Comparison of ENCODE assay signal across 1 cellular context in genomic region chr3:23258110-23258509, GRCh38.
A peak's percentile ranks its signal among the peaks of the same experiment; 100 is the strongest.
TF ChIP-seq lines count a peak whose summit lies in the region.

No MANE protein-coding gene starts in this region.

TF ChIP-seq in IMR-90, 13 proteins besides CTCF, POLR2A, EP300 and RAD21:
- TF ChIP-seq, protein P1, sequence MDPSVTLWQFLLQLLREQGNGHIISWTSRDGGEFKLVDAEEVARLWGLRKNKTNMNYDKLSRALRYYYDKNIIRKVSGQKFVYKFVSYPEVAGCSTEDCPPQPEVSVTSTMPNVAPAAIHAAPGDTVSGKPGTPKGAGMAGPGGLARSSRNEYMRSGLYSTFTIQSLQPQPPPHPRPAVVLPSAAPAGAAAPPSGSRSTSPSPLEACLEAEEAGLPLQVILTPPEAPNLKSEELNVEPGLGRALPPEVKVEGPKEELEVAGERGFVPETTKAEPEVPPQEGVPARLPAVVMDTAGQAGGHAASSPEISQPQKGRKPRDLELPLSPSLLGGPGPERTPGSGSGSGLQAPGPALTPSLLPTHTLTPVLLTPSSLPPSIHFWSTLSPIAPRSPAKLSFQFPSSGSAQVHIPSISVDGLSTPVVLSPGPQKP (IDR thresholded peaks at IDR 0.05; ENCODE audit: borderline replicate concordance, low read depth, low read length) = no peak
- TF ChIP-seq FOS (IDR thresholded peaks at IDR 0.05; ENCODE audit: low read depth, low read length) = peak; percentile 60; the same call in 1 of the 2 replicates
TF ChIP-seq in IMR-90: peak in this region for 1.
